In the genomic region with DNA sequence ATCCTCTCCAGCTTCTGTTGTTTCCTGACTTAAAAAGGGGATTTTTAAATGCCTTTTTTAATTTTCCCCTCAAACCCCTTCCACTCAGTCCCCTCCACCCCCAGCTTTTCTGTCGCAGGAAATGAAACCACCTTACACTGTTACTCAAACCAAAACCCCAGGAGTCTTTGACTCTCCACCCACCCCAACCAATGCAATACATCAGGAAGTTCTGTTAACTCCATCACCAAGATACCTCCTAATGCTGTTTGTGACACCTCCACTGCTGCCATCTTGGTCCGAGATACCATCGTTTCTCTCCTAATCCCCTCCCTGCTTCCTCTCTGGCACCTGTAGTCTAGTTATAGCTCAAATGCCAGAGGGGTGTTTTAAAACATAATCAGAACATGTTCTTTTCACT, we compare ENCODE assay signal across 9 cellular contexts. TPM values are rescaled to one million over a fixed set of nuclear protein-coding genes. Genes with fewer than 3 reads are reported as not detected.
DNase-seq lines count a peak whose midpoint lies in the region; ATAC-seq and TF ChIP-seq lines count a peak whose summit lies in the region.
"Had no signal": no experiment of that assay in that cellular context is flagged by ENCODE, and none has a peak within 500 bp of the region (broad histone marks: within the 10 kb centered on the region; RNA-seq: fewer than 3 reads in every experiment).

No MANE protein-coding gene starts in this region.

- H3K27me3 Mint-ChIP-seq in WTC11 (ENCODE audit: low read depth): no peaks in the 10 kb centered on the region

- H3K27ac ChIP-seq in uterus: no peak overlapping the region

- H3K9me3 ChIP-seq in Loucy (ENCODE audit: insufficient read depth, low read depth, low read length) (no peaks in the 10 kb centered on the region), uterus (no peaks in the 10 kb centered on the region)

- CTCF ChIA-PET in WTC11 (lab: Charles Lee): no interaction called here

- H3K4me3 ChIP-seq in Loucy (ENCODE audit: low read length, poor library complexity, severe bottlenecking): no peak overlapping the region
- no peak overlapping the region for H3K4me3 ChIP-seq in uterus

- intact Hi-C loops in uterus (cut with DNase I; ENCODE audit: low total_unique reads): no loop called here

- no peak for TF ChIP-seq POLR2A in uterus (IDR thresholded peaks at IDR 0.05)

- H3K36me3 ChIP-seq in Loucy (ENCODE audit: insufficient read depth, low read length) (no peaks in the 10 kb centered on the region), uterus (no peaks in the 10 kb centered on the region)

- peak; percentile 64 for DNase-seq in stimulated activated CD4-positive, alpha-beta T cell treated with anti-CD3 and anti-CD28 coated beads, Interleukin-4, amount 100 ng/mL, for 24 hours
- DNase-seq in uterus (no peak), NCI-H69 (lab: John Stamatoyannopoulos, UW) (no peak), WTC11 (ENCODE audit: low spot score) (no peak)
- DNase-seq: NCI-H2029 treated with DMSO at 0.1 percent for 48 hours had no signal

- no peak overlapping the region for H3K9ac ChIP-seq in Loucy (ENCODE audit: low read depth, low read length, poor library complexity, severe bottlenecking)

- H3F3A ChIP-seq in Loucy (ENCODE audit: low read depth): no peaks in the 10 kb centered on the region

- no peaks in the 10 kb centered on the region for H3K27me3 ChIP-seq in Loucy (ENCODE audit: insufficient read depth, low read length, poor library complexity, severe bottlenecking)
- H3K27me3 ChIP-seq in uterus: no peaks in the 10 kb centered on the region

- H3K4me3 Mint-ChIP-seq in WTC11: no peak overlapping the region

- H3K9me3 Mint-ChIP-seq in WTC11: peaks cover 20% of the 10 kb centered on the region

- no peaks in the 10 kb centered on the region for H4K20me1 ChIP-seq in Loucy (ENCODE audit: insufficient read depth, low read length, poor library complexity, severe bottlenecking)

- ATAC-seq in GM18873 (IDR thresholded peaks at IDR 0.05; ENCODE audit: low FRiP score, unreplicated experiment) (peak; percentile 87), GM21737 (IDR thresholded peaks at IDR 0.05; ENCODE audit: unreplicated experiment) (peak; percentile 95), WTC11 (no peak)
- ATAC-seq: left lobe of liver had no signal

- no peak for TF ChIP-seq CTCF in Loucy (conservative IDR thresholded peaks at IDR 0.05; ENCODE audit: low read length)
- TF ChIP-seq CTCF in uterus (IDR thresholded peaks at IDR 0.05): no peak
- no peak for TF ChIP-seq CTCF in WTC11 (IDR thresholded peaks at IDR 0.05)

- H3K4me2 ChIP-seq in Loucy (ENCODE audit: low read depth, low read length, poor library complexity, severe bottlenecking): no peak overlapping the region

- H3K4me1 Mint-ChIP-seq in WTC11: peaks cover 2% of the 10 kb centered on the region

- peak overlapping the region; percentile 44; the same call in 1 of the 2 replicates for H2AFZ ChIP-seq in Loucy (ENCODE audit: low read length)

- peaks cover 4% of the 10 kb centered on the region for H3K36me3 Mint-ChIP-seq in WTC11

- H3K9me2 ChIP-seq in Loucy (replicated peaks; ENCODE audit: low read depth, low read length): 0 out of 2 replicates have a peak, but pooled peaks cover 4% of the 10 kb centered on the region

- POLR2A ChIA-PET in WTC11 (lab: Charles Lee): no interaction called here

- no peaks in the 10 kb centered on the region for H3K79me2 ChIP-seq in Loucy (ENCODE audit: insufficient read depth, low read length)

- H3K4me1 ChIP-seq in Loucy (ENCODE audit: insufficient read depth, low read length, poor library complexity, severe bottlenecking) (peaks cover 3% of the 10 kb centered on the region), uterus (no peaks in the 10 kb centered on the region)

- no peak overlapping the region for H3K27ac Mint-ChIP-seq in WTC11

TF ChIP-seq in WTC11, 78 proteins besides CTCF, POLR2A, EP300 and RAD21:
- TF ChIP-seq, protein P1, sequence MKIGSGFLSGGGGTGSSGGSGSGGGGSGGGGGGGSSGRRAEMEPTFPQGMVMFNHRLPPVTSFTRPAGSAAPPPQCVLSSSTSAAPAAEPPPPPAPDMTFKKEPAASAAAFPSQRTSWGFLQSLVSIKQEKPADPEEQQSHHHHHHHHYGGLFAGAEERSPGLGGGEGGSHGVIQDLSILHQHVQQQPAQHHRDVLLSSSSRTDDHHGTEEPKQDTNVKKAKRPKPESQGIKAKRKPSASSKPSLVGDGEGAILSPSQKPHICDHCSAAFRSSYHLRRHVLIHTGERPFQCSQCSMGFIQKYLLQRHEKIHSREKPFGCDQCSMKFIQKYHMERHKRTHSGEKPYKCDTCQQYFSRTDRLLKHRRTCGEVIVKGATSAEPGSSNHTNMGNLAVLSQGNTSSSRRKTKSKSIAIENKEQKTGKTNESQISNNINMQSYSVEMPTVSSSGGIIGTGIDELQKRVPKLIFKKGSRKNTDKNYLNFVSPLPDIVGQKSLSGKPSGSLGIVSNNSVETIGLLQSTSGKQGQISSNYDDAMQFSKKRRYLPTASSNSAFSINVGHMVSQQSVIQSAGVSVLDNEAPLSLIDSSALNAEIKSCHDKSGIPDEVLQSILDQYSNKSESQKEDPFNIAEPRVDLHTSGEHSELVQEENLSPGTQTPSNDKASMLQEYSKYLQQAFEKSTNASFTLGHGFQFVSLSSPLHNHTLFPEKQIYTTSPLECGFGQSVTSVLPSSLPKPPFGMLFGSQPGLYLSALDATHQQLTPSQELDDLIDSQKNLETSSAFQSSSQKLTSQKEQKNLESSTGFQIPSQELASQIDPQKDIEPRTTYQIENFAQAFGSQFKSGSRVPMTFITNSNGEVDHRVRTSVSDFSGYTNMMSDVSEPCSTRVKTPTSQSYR (CRISPR knock-in tag; IDR thresholded peaks at IDR 0.05): no peak
- TF ChIP-seq ZNF121 (CRISPR knock-in tag; IDR thresholded peaks at IDR 0.05) (no peak), ATF1 (CRISPR knock-in tag; IDR thresholded peaks at IDR 0.05) (no peak), FOXJ3 (CRISPR knock-in tag; IDR thresholded peaks at IDR 0.05; ENCODE audit: borderline replicate concordance) (no peak), NFE2L1 (CRISPR knock-in tag; IDR thresholded peaks at IDR 0.05) (no peak), NR2C2 (CRISPR knock-in tag; IDR thresholded peaks at IDR 0.05) (no peak)
- TF ChIP-seq, protein P2, sequence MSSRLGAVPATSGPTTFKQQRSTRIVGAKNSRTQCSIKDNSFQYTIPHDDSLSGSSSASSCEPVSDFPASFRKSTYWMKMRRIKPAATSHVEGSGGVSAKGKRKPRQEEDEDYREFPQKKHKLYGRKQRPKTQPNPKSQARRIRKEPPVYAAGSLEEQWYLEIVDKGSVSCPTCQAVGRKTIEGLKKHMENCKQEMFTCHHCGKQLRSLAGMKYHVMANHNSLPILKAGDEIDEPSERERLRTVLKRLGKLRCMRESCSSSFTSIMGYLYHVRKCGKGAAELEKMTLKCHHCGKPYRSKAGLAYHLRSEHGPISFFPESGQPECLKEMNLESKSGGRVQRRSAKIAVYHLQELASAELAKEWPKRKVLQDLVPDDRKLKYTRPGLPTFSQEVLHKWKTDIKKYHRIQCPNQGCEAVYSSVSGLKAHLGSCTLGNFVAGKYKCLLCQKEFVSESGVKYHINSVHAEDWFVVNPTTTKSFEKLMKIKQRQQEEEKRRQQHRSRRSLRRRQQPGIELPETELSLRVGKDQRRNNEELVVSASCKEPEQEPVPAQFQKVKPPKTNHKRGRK (CRISPR knock-in tag; IDR thresholded peaks at IDR 0.05; ENCODE audit: borderline replicate concordance): no peak
- TF ChIP-seq, protein P3, sequence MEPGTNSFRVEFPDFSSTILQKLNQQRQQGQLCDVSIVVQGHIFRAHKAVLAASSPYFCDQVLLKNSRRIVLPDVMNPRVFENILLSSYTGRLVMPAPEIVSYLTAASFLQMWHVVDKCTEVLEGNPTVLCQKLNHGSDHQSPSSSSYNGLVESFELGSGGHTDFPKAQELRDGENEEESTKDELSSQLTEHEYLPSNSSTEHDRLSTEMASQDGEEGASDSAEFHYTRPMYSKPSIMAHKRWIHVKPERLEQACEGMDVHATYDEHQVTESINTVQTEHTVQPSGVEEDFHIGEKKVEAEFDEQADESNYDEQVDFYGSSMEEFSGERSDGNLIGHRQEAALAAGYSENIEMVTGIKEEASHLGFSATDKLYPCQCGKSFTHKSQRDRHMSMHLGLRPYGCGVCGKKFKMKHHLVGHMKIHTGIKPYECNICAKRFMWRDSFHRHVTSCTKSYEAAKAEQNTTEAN (CRISPR knock-in tag; IDR thresholded peaks at IDR 0.05): no peak
- TF ChIP-seq, protein P4, sequence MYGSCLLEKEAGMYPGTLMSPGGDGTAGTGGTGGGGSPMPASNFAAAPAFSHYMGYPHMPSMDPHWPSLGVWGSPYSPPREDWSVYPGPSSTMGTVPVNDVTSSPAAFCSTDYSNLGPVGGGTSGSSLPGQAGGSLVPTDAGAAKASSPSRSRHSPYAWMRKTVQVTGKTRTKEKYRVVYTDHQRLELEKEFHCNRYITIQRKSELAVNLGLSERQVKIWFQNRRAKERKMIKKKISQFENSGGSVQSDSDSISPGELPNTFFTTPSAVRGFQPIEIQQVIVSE (CRISPR knock-in tag; IDR thresholded peaks at IDR 0.05; ENCODE audit: borderline replicate concordance): no peak

RNA-seq across cellular contexts. Expression of a gene that starts 25.4 kb away (rescaled TPM):
- total RNA-seq in uterus (10 to 100 TPM in 2 of 4 donors, 1 to 10 TPM in 2; 4.4 to 20.0 (median 10.7) TPM), WTC11 (2021) (0.55 to 0.96 TPM (median 0.66 TPM) in 3 replicates)
